8 cellular contexts compared by ENCODE assay signal in the genomic region with DNA sequence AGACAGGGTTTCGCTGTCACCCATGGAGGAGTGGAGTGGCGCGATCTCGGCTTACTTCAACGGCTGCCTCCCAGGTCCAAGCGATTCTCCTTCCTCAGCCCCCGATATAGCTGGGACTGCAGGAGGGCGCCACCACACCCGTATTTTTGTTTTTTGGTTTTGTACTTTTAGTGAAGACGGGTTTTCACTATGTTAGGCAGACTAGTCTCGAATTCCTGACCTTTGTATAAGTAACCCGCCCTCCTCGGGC.
DNase-seq lines count a peak whose midpoint lies in the region; FAIRE-seq and TF ChIP-seq lines count a peak whose summit lies in the region.

No MANE protein-coding gene starts in this region.

- FAIRE-seq in endothelial cell of umbilical vein (lab: Jason Lieb, UNC) = no peak

- H3K9me1 ChIP-seq in endothelial cell of umbilical vein (replicated peaks; ENCODE audit: control insufficient read depth, extremely low read depth, insufficient read depth, low read length) = no peaks in the 10 kb centered on the region

- peak; percentile 91 for DNase-seq in NCI-H2171 treated with DMSO at 0.1 percent for 48 hours (lab: John Stamatoyannopoulos, UW)
- DNase-seq in NCI-H2171 (lab: John Stamatoyannopoulos, UW) = no peak
- DNase-seq in NOMO-1 treated with DMSO at 0.1 percent for 48 hours (lab: John Stamatoyannopoulos, UW; ENCODE audit: unreplicated experiment) = peak; percentile 85
- peak; percentile 72 for DNase-seq in endothelial cell of umbilical vein (ENCODE audit: low read depth, low spot score)
- DNase-seq in neural progenitor cell (ENCODE audit: low spot score) = no peak
- no peak for DNase-seq in amniotic stem cell (lab: John Stamatoyannopoulos, UW)
- DNase-seq in GM19240 (ENCODE audit: insufficient read length, low spot score) = no peak

- peaks cover 2% of the 10 kb centered on the region for H3K36me3 Mint-ChIP-seq in neural progenitor cell

- H3K4me3 Mint-ChIP-seq in neural progenitor cell = peak overlapping the region; percentile 94

- H3K36me3 ChIP-seq in HEK293 (ENCODE audit: control insufficient read depth in 2 of 2, insufficient read depth in 1 of 2, low read length in 2 of 2) (no peaks in the 10 kb centered on the region), endothelial cell of umbilical vein (ENCODE audit: control insufficient read depth in 2 of 2, extremely low read depth in 1 of 2, insufficient read depth in 2 of 2, low read length in 2 of 2) (no peaks in the 10 kb centered on the region), neural progenitor cell (no peaks in the 10 kb centered on the region)

- TF ChIP-seq POLR2A in endothelial cell of umbilical vein (IDR thresholded peaks at IDR 0.05; ENCODE audit: low read depth, low read length) = no peak

- intact Hi-C loops in endothelial cell of umbilical vein (cut with micrococcal nuclease) = loop anchor here (1.0 kb wide), 1 partner anchor 9 kb away; a partner anchor contains a TSS

- H3K9ac ChIP-seq in endothelial cell of umbilical vein (replicated peaks; ENCODE audit: extremely low read depth, insufficient read depth, low read length) (peak overlapping the region; percentile 82), neural progenitor cell (peak overlapping the region; percentile 9)

- H4K20me1 ChIP-seq in endothelial cell of umbilical vein (replicated peaks; ENCODE audit: control insufficient read depth, extremely low read depth, insufficient read depth, low read length) = no peaks in the 10 kb centered on the region
- peaks cover 22% of the 10 kb centered on the region for H4K20me1 ChIP-seq in neural progenitor cell (ENCODE audit: low read depth)

- H3K4me2 ChIP-seq in endothelial cell of umbilical vein (ENCODE audit: insufficient read depth, low read length) = peak overlapping the region; percentile 80
- H3K4me2 ChIP-seq in neural progenitor cell = peak overlapping the region; percentile 76

- dilution Hi-C loops in endothelial cell of umbilical vein (cut with MboI; ENCODE audit: extremely low pct_ligation_motif_present, low sequenced_read_pairs) = no loop called here

- H3K27ac Mint-ChIP-seq in neural progenitor cell = peak overlapping the region; percentile 98

- POLR2A ChIA-PET in HEK293 (lab: Yijun Ruan, JAX) = interaction anchor here (1.2 to 3.5 kb wide), 21 partner anchors 10 to 897 kb away, joined by 3 to 60 read pairs (median 5); a partner anchor contains a TSS
- POLR2A ChIA-PET in endothelial cell of umbilical vein (lab: Charles Lee) = interaction anchor here (1.0 to 4.0 kb wide), 10 partner anchors 12 to 93 kb away, joined by 3 to 49 read pairs (median 6); a partner anchor contains a TSS

- H2AFZ ChIP-seq in endothelial cell of umbilical vein (ENCODE audit: low read depth, low read length) (peak overlapping the region; percentile 46), neural progenitor cell (replicated peaks) (no peak overlapping the region)

- H3K4me1 ChIP-seq in HEK293 (ENCODE audit: control insufficient read depth, insufficient read depth, low read length) (no peaks in the 10 kb centered on the region), endothelial cell of umbilical vein (ENCODE audit: control insufficient read depth, extremely low read depth, insufficient read depth, low read length) (peaks cover 3% of the 10 kb centered on the region), neural progenitor cell (peaks cover 3% of the 10 kb centered on the region)

- H3F3A ChIP-seq in neural progenitor cell (ENCODE audit: low read depth) = peaks cover 58% of the 10 kb centered on the region

- H3K79me2 ChIP-seq in endothelial cell of umbilical vein (ENCODE audit: control insufficient read depth, insufficient read depth, low read length) (no peaks in the 10 kb centered on the region), neural progenitor cell (ENCODE audit: low read depth) (peaks cover 36% of the 10 kb centered on the region)

- BruUV-seq in endothelial cell of umbilical vein (replicated peaks; lab: Mats Ljungman, UMichigan) = no TSS peak

- peaks cover 5% of the 10 kb centered on the region for H3K27me3 Mint-ChIP-seq in neural progenitor cell (ENCODE audit: insufficient read depth, low read depth)

- peaks cover 20% of the 10 kb centered on the region for H3K4me1 Mint-ChIP-seq in neural progenitor cell

- H3K27me3 ChIP-seq in endothelial cell of umbilical vein (ENCODE audit: control insufficient read depth in 2 of 2, insufficient read depth in 2 of 2, low read length in 2 of 2) (no peaks in the 10 kb centered on the region), neural progenitor cell (no peaks in the 10 kb centered on the region)

- H3K27ac ChIP-seq in HEK293 (ENCODE audit: extremely low read depth, low read depth, low read length) (peak overlapping the region; percentile 80), endothelial cell of umbilical vein (ENCODE audit: insufficient read depth, low read depth, low read length) (peak overlapping the region; percentile 67), neural progenitor cell (peak overlapping the region; percentile 93)

- CTCF ChIA-PET in HEK293 (lab: Yijun Ruan, JAX) = interaction anchor here (0.6 to 4.3 kb wide), 7 partner anchors 10 to 932 kb away, joined by 3 to 16 read pairs (median 4); no protein-coding TSS in a partner anchor
- CTCF ChIA-PET in endothelial cell of umbilical vein (lab: Charles Lee) = interaction anchor here (0.9 to 3.4 kb wide), 6 partner anchors 10 to 36 kb away, joined by 3 to 28 read pairs (median 24); a partner anchor contains a TSS

- peaks cover 4% of the 10 kb centered on the region for H3K9me3 Mint-ChIP-seq in neural progenitor cell

- peak overlapping the region; percentile 33 for H3K4me3 ChIP-seq in HEK293 (ENCODE audit: low read depth, low read length)
- peak overlapping the region; percentile 27 to 85 (median 49) for H3K4me3 ChIP-seq in endothelial cell of umbilical vein (replicated peaks in 1 of 3; ENCODE audit: insufficient read depth in 1 of 3, low read depth in 1 of 3, low read length in 3 of 3)
- peak overlapping the region; percentile 91 for H3K4me3 ChIP-seq in neural progenitor cell

- no peak for TF ChIP-seq CTCF in HEK293 (tag by site-specific recombination; IDR thresholded peaks at IDR 0.05)
- TF ChIP-seq CTCF in endothelial cell of umbilical vein (IDR thresholded peaks at IDR 0.05; ENCODE audit: extremely low read depth in 1 of 2, insufficient read depth in 1 of 2, low read depth in 1 of 2, low read length in 2 of 2) = no peak
- no peak for TF ChIP-seq CTCF in neural progenitor cell (IDR thresholded peaks at IDR 0.05)

- H3K9me3 ChIP-seq in HEK293 (ENCODE audit: control insufficient read depth, insufficient read depth, low read depth, low read length) = no peaks in the 10 kb centered on the region
- no peaks in the 10 kb centered on the region for H3K9me3 ChIP-seq in endothelial cell of umbilical vein (replicated peaks; ENCODE audit: control insufficient read depth, insufficient read depth, low read length)
- H3K9me3 ChIP-seq in neural progenitor cell (ENCODE audit: low read depth) = no peaks in the 10 kb centered on the region

TF ChIP-seq in endothelial cell of umbilical vein, 7 proteins besides CTCF, POLR2A, EP300 and RAD21:
- no peak for TF ChIP-seq GATA2 (IDR thresholded peaks at IDR 0.05; ENCODE audit: insufficient read depth, insufficient read length, low read depth, low read length)
- no peak for TF ChIP-seq JUN (IDR thresholded peaks at IDR 0.05; ENCODE audit: borderline replicate concordance, insufficient read depth, insufficient read length, low read depth)
- TF ChIP-seq FOS (IDR thresholded peaks at IDR 0.05; ENCODE audit: borderline replicate concordance, insufficient read depth, low read length) = no peak
- TF ChIP-seq EZH2 (IDR thresholded peaks at IDR 0.05; ENCODE audit: borderline replicate concordance, low read depth, low read length, severe bottlenecking) = no peak

Comparison
In these comparisons a context has a peak if more than half of its experiments do, and no peak if none do; other contexts are left out.
1. DNase-seq: peak in NCI-H2171 treated with DMSO at 0.1 percent for 48 hours (single experiment), NOMO-1 treated with DMSO at 0.1 percent for 48 hours (single experiment) and endothelial cell of umbilical vein (single experiment); none in NCI-H2171 (single experiment), neural progenitor cell (single experiment), amniotic stem cell (single experiment) and GM19240 (single experiment).
2. H3K4me3 ChIP-seq: peak in every context shown above with its lines; median percentile 91 in neural progenitor cell; 49 in endothelial cell of umbilical vein; 33 in HEK293.
3. Peak in every context shown above with its lines, with median percentiles within 50 percentile points of each other: H3K27ac ChIP-seq.